Comparison of ENCODE assay signal across 14 cellular contexts in the genomic region with DNA sequence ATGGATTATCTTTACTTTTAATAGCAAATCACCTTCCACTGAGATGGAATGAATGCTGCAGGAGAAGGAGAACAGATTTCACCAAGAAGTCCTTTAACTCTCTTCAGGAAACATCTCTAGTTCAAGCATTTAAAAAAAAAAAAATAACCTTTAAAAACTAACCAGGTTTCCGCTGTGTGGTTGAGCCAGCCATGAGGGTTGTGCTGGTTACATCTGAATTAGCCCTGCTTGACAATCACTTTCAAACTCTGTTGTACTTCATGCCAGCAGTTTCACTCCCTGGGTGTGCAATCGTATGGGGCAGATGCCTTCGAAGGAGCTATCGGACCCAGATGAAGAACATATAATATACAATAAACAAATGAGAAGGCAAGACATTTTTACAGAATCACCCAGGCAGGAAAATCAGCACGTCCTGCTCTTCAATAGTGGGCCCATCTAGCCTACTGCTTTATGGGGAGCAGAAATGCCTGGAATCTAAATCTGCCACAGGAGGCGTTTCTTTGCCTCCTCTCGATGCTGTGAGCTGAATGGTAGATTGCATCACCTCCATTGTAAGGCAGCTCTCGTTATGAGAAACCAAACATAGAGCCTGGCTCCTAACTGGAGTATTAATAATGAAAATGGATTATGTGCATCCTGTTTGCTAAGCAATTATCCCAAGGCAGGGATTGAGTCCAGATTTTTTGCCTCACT.
DNase-seq lines count a peak whose midpoint lies in the region; TF ChIP-seq lines count a peak whose summit lies in the region.
"Had no signal": no experiment of that assay in that cellular context is flagged by ENCODE, and none has a peak within 500 bp of the region (broad histone marks: within the 10 kb centered on the region; RNA-seq: fewer than 3 reads in every experiment).

No MANE protein-coding gene starts in this region.

- intact Hi-C loops in OCI-LY7 (cut with micrococcal nuclease; ENCODE audit: unreplicated experiment), result loop anchor here (10.0 kb wide), 1 partner anchor 213 kb away; no protein-coding TSS in a partner anchor

- no TSS peak for BruUV-seq in OCI-LY7 (replicated peaks; lab: Mats Ljungman, UMichigan)

- H3K4me3 ChIP-seq in adipocyte (ENCODE audit: low read length) (no peak overlapping the region), neuronal stem cell (ENCODE audit: low read length in 2 of 2) (no peak overlapping the region), OCI-LY7 (ENCODE audit: low read depth, low read length, poor library complexity, severe bottlenecking) (no peak overlapping the region)
- H3K4me3 ChIP-seq: lung had no signal

- H2BK5ac ChIP-seq in neuronal stem cell (ENCODE audit: low read length), result no peak overlapping the region

- H4K8ac ChIP-seq in neuronal stem cell (ENCODE audit: low read depth, low read length), result no peak overlapping the region

- WGBS in neuronal stem cell (ENCODE audit: extremely low coverage in 2 of 2, insufficient read length in 2 of 2, insufficient replicate concordance in 1 of 2), 2 donors, result no CpG with 5 or more reads among the region's 8 CpGs

- H3K4me2 ChIP-seq in neuronal stem cell (ENCODE audit: insufficient read depth, low read length, poor library complexity, severe bottlenecking) (no peak overlapping the region), OCI-LY7 (ENCODE audit: low read length) (no peak overlapping the region)

- TF ChIP-seq CTCF in OCI-LY7 (conservative IDR thresholded peaks at IDR 0.05; ENCODE audit: low read length), result no peak

- no peaks in the 10 kb centered on the region for H3K9me2 ChIP-seq in OCI-LY7 (ENCODE audit: insufficient read depth, low read length)

- no peak overlapping the region for H2BK15ac ChIP-seq in neuronal stem cell (ENCODE audit: low read length)

- no peaks in the 10 kb centered on the region for H4K20me1 ChIP-seq in OCI-LY7 (ENCODE audit: insufficient read depth, low read length)

- POLR2A ChIA-PET in OCI-LY7 (lab: Charles Lee), result no interaction called here

- H3K4ac ChIP-seq in neuronal stem cell (ENCODE audit: low read length), result no peak overlapping the region

- H3K27me3 ChIP-seq in adipocyte (replicated peaks; ENCODE audit: control insufficient read depth, insufficient read depth, low read length) (peaks cover 9% of the 10 kb centered on the region), neuronal stem cell (ENCODE audit: control insufficient read depth in 3 of 3, insufficient read depth in 3 of 3, low read depth in 1 of 3, low read length in 3 of 3) (no peaks in the 10 kb centered on the region)

- H3K9ac ChIP-seq in adipocyte (ENCODE audit: low read length) (no peak overlapping the region), neuronal stem cell (ENCODE audit: low read depth, low read length, poor library complexity) (no peak overlapping the region)
- H3K9ac ChIP-seq: parathyroid adenoma had no signal

- no peak overlapping the region for H3K14ac ChIP-seq in neuronal stem cell (ENCODE audit: low read length)

- H3K79me2 ChIP-seq in OCI-LY7 (ENCODE audit: insufficient read depth, low read depth, low read length), result no peaks in the 10 kb centered on the region
- H3K79me2 ChIP-seq: parathyroid adenoma had no signal

- no peak overlapping the region for H2AK5ac ChIP-seq in neuronal stem cell (ENCODE audit: low read depth, low read length)

- H3K4me1 ChIP-seq in adipocyte (ENCODE audit: control insufficient read depth, insufficient read depth, low read length) (no peaks in the 10 kb centered on the region), neuronal stem cell (ENCODE audit: control insufficient read depth in 2 of 2, insufficient read depth in 1 of 2, low read depth in 1 of 2, low read length in 2 of 2) (peaks cover 0 to 14% of the 10 kb centered on the region in 2 donors), OCI-LY7 (ENCODE audit: insufficient read depth, low read length, poor library complexity, severe bottlenecking) (no peaks in the 10 kb centered on the region)
- H3K4me1 ChIP-seq: parathyroid adenoma had no signal

- no peak overlapping the region for H3K23ac ChIP-seq in neuronal stem cell (ENCODE audit: low read depth, low read length, poor library complexity)

- CTCF ChIA-PET in OCI-LY7 (lab: Charles Lee; ENCODE audit: unreplicated experiment), result no interaction called here

- H2AFZ ChIP-seq in neuronal stem cell (ENCODE audit: low read length) (no peak overlapping the region), OCI-LY7 (ENCODE audit: low read length) (no peak overlapping the region)
- H2AFZ ChIP-seq: parathyroid adenoma had no signal

- H3K79me1 ChIP-seq in neuronal stem cell (ENCODE audit: low read depth, low read length), result no peaks in the 10 kb centered on the region

- no peak overlapping the region for H2BK12ac ChIP-seq in neuronal stem cell (ENCODE audit: low read length)

- H3K27ac ChIP-seq in neuronal stem cell (replicated peaks; ENCODE audit: low read length) (peak overlapping the region; percentile 26), OCI-LY7 (ENCODE audit: low read depth, low read length, poor library complexity, severe bottlenecking) (no peak overlapping the region)
- H3K27ac ChIP-seq: parathyroid adenoma had no signal

- H3K9me3 ChIP-seq in adipocyte (ENCODE audit: control insufficient read depth, low read length), result no peaks in the 10 kb centered on the region
- H3K9me3 ChIP-seq in neuronal stem cell (replicated peaks in 1 of 2; ENCODE audit: control insufficient read depth in 2 of 2, insufficient read depth in 1 of 2, low read depth in 1 of 2, low read length in 2 of 2), result no peaks in the 10 kb centered on the region
- no peaks in the 10 kb centered on the region for H3K9me3 ChIP-seq in OCI-LY7 (ENCODE audit: low read length)

- H3K36me3 ChIP-seq in adipocyte (ENCODE audit: control insufficient read depth, insufficient read depth, low read length, severe bottlenecking), result no peaks in the 10 kb centered on the region
- H3K36me3 ChIP-seq in neuronal stem cell (replicated peaks in 1 of 2; ENCODE audit: control insufficient read depth in 2 of 2, insufficient read depth in 2 of 2, low read length in 2 of 2), result no peaks in the 10 kb centered on the region
- H3K36me3 ChIP-seq in OCI-LY7 (ENCODE audit: insufficient read depth, low read length), result no peaks in the 10 kb centered on the region

- no peak overlapping the region for H2BK120ac ChIP-seq in neuronal stem cell (ENCODE audit: low read depth, low read length)

- H4K91ac ChIP-seq in neuronal stem cell (ENCODE audit: low read depth, low read length, poor library complexity), result no peak overlapping the region

- no peak overlapping the region for H3K18ac ChIP-seq in neuronal stem cell (ENCODE audit: low read length)

- DNase-seq in SIG-M5 treated with dmso at 0.1 percent for 504 hours (lab: John Stamatoyannopoulos, UW; ENCODE audit: unreplicated experiment), result peak; percentile 0
- DNase-seq in SIG-M5 (lab: John Stamatoyannopoulos, UW), result no peak
- peak; percentile 88 for DNase-seq in NCI-H1105 treated with DMSO at 0.1 percent for 48 hours (lab: John Stamatoyannopoulos, UW)
- DNase-seq in adipocyte (ENCODE audit: low read depth), result peak; percentile 1
- peak; percentile 20 for DNase-seq in neuronal stem cell (ENCODE audit: low spot score)
- no peak for DNase-seq in SK-N-DZ (ENCODE audit: low spot score)
- no peak for DNase-seq in OCI-LY7 (ENCODE audit: low spot score)
- DNase-seq in activated naive CD4-positive, alpha-beta T cell treated with anti-CD3 and anti-CD28 coated beads, Interleukin-2, amount 50 U/mL, for 16 hours, result no peak
- DNase-seq: activated CD4-positive, alpha-beta T cell treated with anti-CD3 and anti-CD28 coated beads for 4 hours; dermis blood vessel endothelial cell; SHP77 treated with DMSO at 0.1 percent for 48 hours; stimulated activated CD4-positive, alpha-beta T cell treated with anti-CD3 and anti-CD28 coated beads, Interleukin-2, amount 100 ng/mL, for 48 hours had no signal

Comparison
In these comparisons a context has a peak if more than half of its experiments do, and no peak if none do; other contexts are left out.
1. DNase-seq: peak in SIG-M5 treated with dmso at 0.1 percent for 504 hours (single experiment), NCI-H1105 treated with DMSO at 0.1 percent for 48 hours (single experiment), adipocyte (single experiment) and neuronal stem cell (single experiment); none in SIG-M5 (single experiment), SK-N-DZ (single experiment), OCI-LY7 (single experiment) and activated naive CD4-positive, alpha-beta T cell treated with anti-CD3 and anti-CD28 coated beads, Interleukin-2, amount 50 U/mL, for 16 hours (single experiment).